1 cellular context compared by ENCODE assay signal in genomic region chr4:95129708-95130343, GRCh38.
TF ChIP-seq lines count a peak whose summit lies in the region.

No MANE protein-coding gene starts in this region.

TF ChIP-seq in HEK293, 187 proteins besides CTCF, POLR2A, EP300 and RAD21 (continued from another document):
- no peak for TF ChIP-seq ZNF518A (tag by site-specific recombination; conservative IDR thresholded peaks at IDR 0.05; ENCODE audit: low read depth)
- TF ChIP-seq ZNF549 (tag by site-specific recombination; IDR thresholded peaks at IDR 0.05) = no peak
- peak; percentile 53; the same call in 1 of the 2 replicates for TF ChIP-seq TRIM28 (IDR thresholded peaks at IDR 0.05; ENCODE audit: borderline replicate concordance, low read length)
- TF ChIP-seq ZNF362 (tag by site-specific recombination; IDR thresholded peaks at IDR 0.05) = no peak
- TF ChIP-seq HOXA7 (CRISPR knock-in tag; IDR thresholded peaks at IDR 0.05; ENCODE audit: borderline replicate concordance) = no peak
- no peak for TF ChIP-seq MEIS1 (CRISPR knock-in tag; IDR thresholded peaks at IDR 0.05; ENCODE audit: borderline replicate concordance)
- no peak for TF ChIP-seq ZNF510 (tag by site-specific recombination; IDR thresholded peaks at IDR 0.05; ENCODE audit: insufficient replicate concordance)
- peak; percentile 69 for TF ChIP-seq PRDM6 (tag by site-specific recombination; IDR thresholded peaks at IDR 0.05)
- peak; percentile 30; the same call in 1 of the 2 replicates for TF ChIP-seq ZEB2 (tag by site-specific recombination; IDR thresholded peaks at IDR 0.05)
- peak; percentile 26; the same call in 1 of the 2 replicates for TF ChIP-seq FEZF1 (tag by site-specific recombination; IDR thresholded peaks at IDR 0.05)
- no peak for TF ChIP-seq ZIC2 (tag by site-specific recombination; IDR thresholded peaks at IDR 0.05)
- peak; percentile 94 for TF ChIP-seq ZNF146 (tag by site-specific recombination; IDR thresholded peaks at IDR 0.05)
- TF ChIP-seq GLIS1 (tag by site-specific recombination; IDR thresholded peaks at IDR 0.05) = peak; percentile 57
